12 cellular contexts compared by ENCODE assay signal in genomic region chr10:124465003-124465776, GRCh38. TPM values are rescaled to one million over a fixed set of nuclear protein-coding genes. Genes with fewer than 3 reads are reported as not detected.
A peak's percentile ranks its signal among the peaks of the same experiment; 100 is the strongest.
DNase-seq lines count a peak whose midpoint lies in the region; ATAC-seq and TF ChIP-seq lines count a peak whose summit lies in the region.
"Had no signal": no experiment of that assay in that cellular context is flagged by ENCODE, and none has a peak within 500 bp of the region (broad histone marks: within the 10 kb centered on the region; RNA-seq: fewer than 3 reads in every experiment).

No MANE protein-coding gene starts in this region.

- H3K4me3 ChIP-seq in CD8-positive, alpha-beta T cell (ENCODE audit: low read depth, low read length), result no peak overlapping the region
- no peak overlapping the region for H3K4me3 ChIP-seq in lower leg skin (ENCODE audit: low read depth, poor library complexity, severe bottlenecking)

- H3K27me3 ChIP-seq in CD8-positive, alpha-beta T cell (ENCODE audit: insufficient read depth, low read length), result no peaks in the 10 kb centered on the region

- peaks cover 40% of the 10 kb centered on the region for H3K4me1 Mint-ChIP-seq in CD8-positive, alpha-beta T cell (ENCODE audit: low read depth)
- H3K4me1 Mint-ChIP-seq in IgD-negative memory B cell, result peaks cover 25 to 30% (median 26%) of the 10 kb centered on the region in 3 donors
- peaks cover 28% of the 10 kb centered on the region for H3K4me1 Mint-ChIP-seq in activated naive CD8-positive, alpha-beta T cell treated with anti-CD3 and anti-CD28 coated beads for 36 hours

- no peak for DNase-seq in CD8-positive, alpha-beta T cell
- DNase-seq in activated naive CD8-positive, alpha-beta T cell treated with anti-CD3 and anti-CD28 coated beads for 36 hours, result no peak
- DNase-seq in lower leg skin (ENCODE audit: low spot score in 2 of 2) (no peak), NCI-H1417 treated with DMSO at 0.1 percent for 48 hours (lab: John Stamatoyannopoulos, UW) (no peak), COLO829 (ENCODE audit: low spot score) (no peak)
- DNase-seq: GOT3; NCI-H446 treated with DMSO at 0.1 percent for 48 hours; stimulated activated CD4-positive, alpha-beta T cell treated with anti-CD3 and anti-CD28 coated beads, Interleukin-1b, Interleukin-23, amount 100 ng/mL, for 48 hours had no signal

- no peaks in the 10 kb centered on the region for H3K9me3 ChIP-seq in CD8-positive, alpha-beta T cell (ENCODE audit: low read length)

- H3K36me3 Mint-ChIP-seq in CD8-positive, alpha-beta T cell, result peaks cover 4% of the 10 kb centered on the region
- H3K36me3 Mint-ChIP-seq in IgD-negative memory B cell, result peaks cover 8% of the 10 kb centered on the region
- peaks cover 3% of the 10 kb centered on the region for H3K36me3 Mint-ChIP-seq in activated naive CD8-positive, alpha-beta T cell treated with anti-CD3 and anti-CD28 coated beads for 36 hours

- H3K27me3 Mint-ChIP-seq in CD8-positive, alpha-beta T cell (ENCODE audit: low read depth), result no peaks in the 10 kb centered on the region
- H3K27me3 Mint-ChIP-seq in IgD-negative memory B cell, result no peaks in the 10 kb centered on the region
- H3K27me3 Mint-ChIP-seq in activated naive CD8-positive, alpha-beta T cell treated with anti-CD3 and anti-CD28 coated beads for 36 hours, result no peaks in the 10 kb centered on the region

- H3K27ac Mint-ChIP-seq in CD8-positive, alpha-beta T cell, result peak overlapping the region; percentile 83
- H3K27ac Mint-ChIP-seq in IgD-negative memory B cell, result peak overlapping the region; percentile 85 to 94 (median 92)
- H3K27ac Mint-ChIP-seq in activated naive CD8-positive, alpha-beta T cell treated with anti-CD3 and anti-CD28 coated beads for 36 hours, result peak overlapping the region; percentile 45

- H3K4me1 ChIP-seq in CD8-positive, alpha-beta T cell (ENCODE audit: insufficient read depth, low read length), result peaks cover 25% of the 10 kb centered on the region

- POLR2A ChIA-PET in CD8-positive, alpha-beta T cell (lab: Charles Lee), result interaction anchor here (0.8 kb wide), 1 partner anchor 72 kb away, joined by 3 read pairs; no protein-coding TSS in a partner anchor

- 76 to 83% methylated on average over 17 of the region's 17 CpGs for WGBS in lower leg skin, 2 donors

- intact Hi-C loops in CD8-positive, alpha-beta T cell (cut with DNase I, micrococcal nuclease), result loop anchor here (10.0 kb wide), 1 partner anchor 1460 kb away; the partner anchor contains the start of genes ACADSB (in 2 of the 2) and IKZF5 (in 2 of the 2)
- intact Hi-C loops in lower leg skin (cut with DNase I; ENCODE audit: low total_unique reads), result no loop called here

- ATAC-seq in CD8-positive, alpha-beta T cell, result no peak
- ATAC-seq in GM19463 (IDR thresholded peaks at IDR 0.05; ENCODE audit: unreplicated experiment) (peak; percentile 28), HG02588 (IDR thresholded peaks at IDR 0.05; ENCODE audit: unreplicated experiment) (no peak)

- H3K27ac ChIP-seq in CD8-positive, alpha-beta T cell (ENCODE audit: low read depth, low read length), result no peak overlapping the region

- H3K4me3 Mint-ChIP-seq in CD8-positive, alpha-beta T cell, result peak overlapping the region; percentile 69
- H3K4me3 Mint-ChIP-seq in IgD-negative memory B cell, result peak overlapping the region; percentile 63 to 84 (median 78)
- peak overlapping the region; percentile 27 for H3K4me3 Mint-ChIP-seq in activated naive CD8-positive, alpha-beta T cell treated with anti-CD3 and anti-CD28 coated beads for 36 hours

- H3K9me3 Mint-ChIP-seq in CD8-positive, alpha-beta T cell, result no peaks in the 10 kb centered on the region
- no peaks in the 10 kb centered on the region for H3K9me3 Mint-ChIP-seq in IgD-negative memory B cell
- no peaks in the 10 kb centered on the region for H3K9me3 Mint-ChIP-seq in activated naive CD8-positive, alpha-beta T cell treated with anti-CD3 and anti-CD28 coated beads for 36 hours

- TF ChIP-seq POLR2A in lower leg skin (IDR thresholded peaks at IDR 0.05), result no peak

- H3K36me3 ChIP-seq in CD8-positive, alpha-beta T cell (ENCODE audit: insufficient read depth, low read length), result no peaks in the 10 kb centered on the region

- CTCF ChIA-PET in CD8-positive, alpha-beta T cell (lab: Charles Lee), result no interaction called here

- TF ChIP-seq CTCF in CD8-positive, alpha-beta T cell (IDR thresholded peaks at IDR 0.05), result no peak
- no peak for TF ChIP-seq CTCF in lower leg skin (IDR thresholded peaks at IDR 0.05)

RNA-seq across cellular contexts. Expression of gene LHPP, which starts 3.6 kb away (rescaled TPM):
- 10 to 100 TPM; 14.4 to 17.3 TPM for total RNA-seq in CD8-positive, alpha-beta T cell
- polyA plus RNA-seq in IgD-negative memory B cell, result 52.0 TPM
- total RNA-seq in activated naive CD8-positive, alpha-beta T cell treated with anti-CD3 and anti-CD28 coated beads for 36 hours, result 1 to 10 TPM; 7.8 to 8.2 TPM
- total RNA-seq in lower leg skin, result 10 to 100 TPM in 3 of 4 donors, 1 to 10 TPM in 1; 8.7 to 19.9 (median 15.5) TPM

RNA-seq across cellular contexts. Expression of gene NKX1-2, which starts 15.4 kb away (rescaled TPM):
- not detected for total RNA-seq in CD8-positive, alpha-beta T cell
- not detected for polyA plus RNA-seq in IgD-negative memory B cell
- total RNA-seq in activated naive CD8-positive, alpha-beta T cell treated with anti-CD3 and anti-CD28 coated beads for 36 hours, result not detected
- 1 to 10 TPM in 3 of 4 donors, under 1 TPM in 1; 0.78 to 2.4 (median 1.3) TPM for total RNA-seq in lower leg skin
- total RNA-seq: liver had no signal
- polyA plus RNA-seq: liver had no signal

RNA-seq across cellular contexts. Expression of gene OAT, which starts 46.5 kb away (rescaled TPM):
- total RNA-seq in CD8-positive, alpha-beta T cell, result 10 to 100 TPM; 49.8 to 56.1 TPM
- 46.4 TPM for polyA plus RNA-seq in IgD-negative memory B cell
- 10 to 100 TPM; 43.1 to 47.1 TPM for total RNA-seq in activated naive CD8-positive, alpha-beta T cell treated with anti-CD3 and anti-CD28 coated beads for 36 hours
- total RNA-seq in lower leg skin, result 10 to 100 TPM; 63.5 to 98.1 (median 92.1) TPM

Comparison
In these comparisons a context has a peak if more than half of its experiments do, and no peak if none do; other contexts are left out.
1. H3K4me3 Mint-ChIP-seq: peak in every context shown above with its lines; median percentile 78 in IgD-negative memory B cell; 69 in CD8-positive, alpha-beta T cell; 27 in activated naive CD8-positive, alpha-beta T cell treated with anti-CD3 and anti-CD28 coated beads for 36 hours.